ENCODE assay signal across 7 cellular contexts in genomic region chr4:122577808-122578781, GRCh38. TPM values are rescaled to one million over a fixed set of nuclear protein-coding genes. Genes with fewer than 3 reads are reported as not detected.
DNase-seq lines count a peak whose midpoint lies in the region; ATAC-seq and TF ChIP-seq lines count a peak whose summit lies in the region.

No MANE protein-coding gene starts in this region.

- H3K27ac ChIP-seq in KMS-11 (peak overlapping the region; percentile 85), adrenal gland (no peak overlapping the region)

- no peaks in the 10 kb centered on the region for H3K27me3 ChIP-seq in KMS-11 (ENCODE audit: insufficient read depth, low read depth)
- no peaks in the 10 kb centered on the region for H3K27me3 ChIP-seq in adrenal gland

- H3K9me3 ChIP-seq in adrenal gland (replicated peaks in 1 of 3): no peaks in the 10 kb centered on the region

- peak overlapping the region; percentile 55 for H2AFZ ChIP-seq in KMS-11 (ENCODE audit: low read depth)

- TF ChIP-seq POLR2A in adrenal gland (IDR thresholded peaks at IDR 0.05): no peak

- TF ChIP-seq CTCF in GM10266 (IDR thresholded peaks at IDR 0.05; ENCODE audit: control insufficient read depth, insufficient read depth, low read depth, missing control alignments) (peak; percentile 79), KMS-11 (conservative IDR thresholded peaks at IDR 0.05; ENCODE audit: low read depth, low read length) (peak; percentile 74), adrenal gland (IDR thresholded peaks at IDR 0.05) (peak; percentile 36 to 58 (median 43))

- peak overlapping the region; percentile 82 for H3K4me2 ChIP-seq in KMS-11

- peak overlapping the region; percentile 51 for H3K9ac ChIP-seq in KMS-11

- H3K4me3 ChIP-seq in KMS-11 (IDR thresholded peaks at IDR 0.05; ENCODE audit: insufficient read depth, low read depth, low read length) (no peak overlapping the region), adrenal gland (no peak overlapping the region)

- intact Hi-C loops in adrenal gland (cut with DNase I): no loop called here

- no peaks in the 10 kb centered on the region for H3K79me2 ChIP-seq in KMS-11 (ENCODE audit: insufficient read depth, low read depth)

- peak; percentile 63 for ATAC-seq in GM21717 (IDR thresholded peaks at IDR 0.05; ENCODE audit: unreplicated experiment)

- DNase-seq in GM10266 (ENCODE audit: extremely low spot score) (peak; percentile 48), T-helper 1 cell (peak; percentile 30 to 85 (median 58)), adrenal gland (peak; percentile 21 to 57 (median 26)), iris pigment epithelial cell (ENCODE audit: low read depth) (peak; percentile 39)
- DNase-seq in stimulated activated CD8-positive, alpha-beta memory T cell treated with anti-CD3 and anti-CD28 coated beads, Interleukin-15, amount 100 ng/mL, for 1 hour (ENCODE audit: low read depth): peak; percentile 37

- H4K20me1 ChIP-seq in KMS-11 (ENCODE audit: insufficient read depth): no peaks in the 10 kb centered on the region

- peaks cover 37% of the 10 kb centered on the region for H3K4me1 ChIP-seq in KMS-11 (ENCODE audit: low read depth, poor library complexity, severe bottlenecking)
- H3K4me1 ChIP-seq in adrenal gland (replicated peaks in 1 of 2): no peaks in the 10 kb centered on the region

- WGBS in adrenal gland, 4 donors: 45 to 57% (median 52%) methylated on average over 9 of the region's 9 CpGs

- no peaks in the 10 kb centered on the region for H3K36me3 ChIP-seq in KMS-11 (ENCODE audit: insufficient read depth)
- H3K36me3 ChIP-seq in adrenal gland (replicated peaks in 1 of 2): no peaks in the 10 kb centered on the region

RNA-seq across cellular contexts. Expression of gene IL21, which starts 42.8 kb away (rescaled TPM):
- not detected for total RNA-seq in adrenal gland
- polyA plus RNA-seq in adrenal gland: not detected
